In the genomic region with DNA sequence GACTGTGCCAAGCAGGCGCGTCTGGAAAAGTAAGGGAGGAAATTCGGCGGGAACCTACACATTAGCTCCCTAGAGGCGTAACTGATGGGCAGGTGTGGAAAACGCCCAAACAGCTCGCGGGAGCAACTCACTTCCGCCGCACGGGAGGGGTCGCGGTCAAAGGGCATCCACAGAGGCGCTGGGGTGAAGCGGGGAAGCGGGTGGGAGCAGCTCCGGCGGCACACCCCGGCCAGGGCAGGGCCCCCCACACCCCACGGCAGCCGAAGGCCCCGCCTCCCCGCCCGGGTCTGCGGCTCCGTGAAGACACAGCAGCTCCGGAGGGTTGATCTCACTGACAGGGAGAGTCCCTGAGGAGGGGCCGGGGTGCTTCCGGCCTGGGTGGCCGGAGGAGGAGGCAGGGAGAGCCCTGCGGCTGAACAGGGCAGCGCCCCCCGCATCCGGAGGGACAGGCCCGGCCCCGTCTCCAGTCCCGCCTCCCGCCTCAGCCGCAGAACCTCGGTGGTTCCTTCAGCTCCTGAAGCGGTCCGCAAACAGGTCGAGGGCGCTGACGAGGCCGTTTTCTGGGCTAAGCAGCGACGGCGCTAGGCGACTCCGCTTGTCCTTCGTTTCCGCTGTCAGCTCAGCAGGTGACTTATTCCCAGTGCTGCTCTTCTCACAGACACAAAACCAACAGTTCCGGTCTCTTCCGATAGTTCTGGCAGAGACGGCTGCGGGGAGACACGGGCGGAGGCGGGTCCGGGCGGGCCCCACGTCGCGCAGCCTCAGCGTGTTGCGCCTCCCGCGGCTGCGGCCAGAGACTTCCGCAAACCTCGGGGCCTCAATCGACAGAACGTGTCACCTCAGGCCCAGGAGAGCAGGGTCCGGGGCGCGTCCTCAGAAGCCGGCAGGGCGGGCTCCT, we compare ENCODE assay signal across 8 cellular contexts.
DNase-seq lines count a peak whose midpoint lies in the region; ATAC-seq lines count a peak whose summit lies in the region.

No MANE protein-coding gene starts in this region.

- H3K36me3 ChIP-seq in SJCRH30 = peaks cover 16% of the 10 kb centered on the region

- no peaks in the 10 kb centered on the region for H3K27me3 ChIP-seq in SJCRH30

- no peaks in the 10 kb centered on the region for H3K4me1 ChIP-seq in SJCRH30

- DNase-seq in NCI-H526 (lab: John Stamatoyannopoulos, UW) (peak; percentile 26 to 84), activated gamma-delta T cell (lab: John Stamatoyannopoulos, UW) (peak; percentile 46), left lobe of liver (ENCODE audit: low spot score) (no peak), SJCRH30 (no peak), globus pallidus (ENCODE audit: low spot score) (no peak), HUDEP-2 (lab: John Stamatoyannopoulos, UW; ENCODE audit: unreplicated experiment in 76 of 76) (no peak)
- DNase-seq in stimulated activated CD8-positive, alpha-beta memory T cell treated with anti-CD3 and anti-CD28 coated beads, Interleukin-15, amount 100 ng/mL, for 1 hour (ENCODE audit: low read depth) = peak; percentile 32

- no peak overlapping the region for H3K4me3 ChIP-seq in SJCRH30

- no peaks in the 10 kb centered on the region; the same call in 1 of the 2 replicates for H3K9me3 ChIP-seq in SJCRH30 (replicated peaks)

- H3K27ac ChIP-seq in SJCRH30 = no peak overlapping the region

- peak; percentile 65 for ATAC-seq in GM19043 (IDR thresholded peaks at IDR 0.05; ENCODE audit: low read depth, unreplicated experiment)
- peak; percentile 55 for ATAC-seq in left lobe of liver

Comparison
In these comparisons a context has a peak if more than half of its experiments do, and no peak if none do; other contexts are left out.
1. DNase-seq: peak in NCI-H526 (2 of 2), activated gamma-delta T cell (single experiment) and stimulated activated CD8-positive, alpha-beta memory T cell treated with anti-CD3 and anti-CD28 coated beads, Interleukin-15, amount 100 ng/mL, for 1 hour (single experiment); none in left lobe of liver (single experiment), SJCRH30 (0 of 2), globus pallidus (single experiment) and HUDEP-2 (0 of 76).